Comparison of ENCODE assay signal across 15 cellular contexts in genomic region chr14:56803816-56804535, GRCh38. TPM values are rescaled to one million over a fixed set of nuclear protein-coding genes. Genes with fewer than 3 reads are reported as not detected.
DNase-seq lines count a peak whose midpoint lies in the region; ATAC-seq and TF ChIP-seq lines count a peak whose summit lies in the region.
"Had no signal": no experiment of that assay in that cellular context is flagged by ENCODE, and none has a peak within 500 bp of the region (broad histone marks: within the 10 kb centered on the region; RNA-seq: fewer than 3 reads in every experiment).

No MANE protein-coding gene starts in this region.

- H3K9me3 ChIP-seq in WERI-Rb-1 (ENCODE audit: severe bottlenecking): no peaks in the 10 kb centered on the region
- no peaks in the 10 kb centered on the region for H3K9me3 ChIP-seq in iPS DF 6.9 (ENCODE audit: control insufficient read depth, insufficient read depth, low read length)
- no peaks in the 10 kb centered on the region for H3K9me3 ChIP-seq in breast epithelium
- H3K9me3 ChIP-seq: MG63 had no signal

- WGBS in iPS DF 6.9 (ENCODE audit: insufficient coverage, insufficient read length): no CpG with 5 or more reads among the region's 29 CpGs

- intact Hi-C loops in breast epithelium (cut with DNase I; ENCODE audit: low total_unique reads): no loop called here

- H3K36me3 ChIP-seq in H7 (replicated peaks; ENCODE audit: control insufficient read depth, insufficient read depth, low read length) (peaks cover 8% of the 10 kb centered on the region), WERI-Rb-1 (peaks cover 99% of the 10 kb centered on the region), iPS DF 6.9 (ENCODE audit: control insufficient read depth, insufficient read depth, low read length) (peaks cover 16% of the 10 kb centered on the region; the same call in 1 of the 2 replicates), breast epithelium (no peaks in the 10 kb centered on the region)
- H3K36me3 ChIP-seq: MG63 had no signal

- ATAC-seq in stimulated activated naive CD8-positive, alpha-beta T cell treated with anti-CD3 and anti-CD28 coated beads, Interleukin-15, Interleukin-2, amounts not matched to agents 100 U/mL and 50 U/mL, for 24 hours: no peak
- ATAC-seq: Panc1, Right ventricle myocardium inferior had no signal

- no peak for TF ChIP-seq CTCF in WERI-Rb-1 (IDR thresholded peaks at IDR 0.05; ENCODE audit: low read depth, low read length)
- no peak for TF ChIP-seq CTCF in retinal pigment epithelial cell (conservative IDR thresholded peaks at IDR 0.05; ENCODE audit: low read depth, low read length)
- no peak for TF ChIP-seq CTCF in breast epithelium (IDR thresholded peaks at IDR 0.05)

- H3K4me1 ChIP-seq in iPS DF 6.9 (ENCODE audit: control insufficient read depth, insufficient read depth, low read length) (no peaks in the 10 kb centered on the region), breast epithelium (no peaks in the 10 kb centered on the region)

- peak; percentile 32 for DNase-seq in H7
- peak; percentile 37 for DNase-seq in WERI-Rb-1
- DNase-seq in iPS DF 6.9 (ENCODE audit: low read depth, low spot score): no peak
- DNase-seq in retinal pigment epithelial cell (ENCODE audit: low read depth): no peak
- DNase-seq in breast epithelium (ENCODE audit: low spot score in 2 of 2): no peak
- no peak for DNase-seq in stimulated activated naive CD8-positive, alpha-beta T cell treated with anti-CD3 and anti-CD28 coated beads, Interleukin-15, Interleukin-2, amounts not matched to agents 100 U/mL and 50 U/mL, for 24 hours
- no peak for DNase-seq in HuH-7.5 (ENCODE audit: low spot score)
- DNase-seq: CD8-positive, alpha-beta memory T cell; MG63; NCI-H1105; NCI-H187; NCI-H446 had no signal

- peak overlapping the region; percentile 98 for H3K27ac ChIP-seq in WERI-Rb-1
- no peak overlapping the region for H3K27ac ChIP-seq in iPS DF 6.9 (ENCODE audit: low read length)
- H3K27ac ChIP-seq in breast epithelium: no peak overlapping the region

- peak overlapping the region; percentile 69 for H3K4me3 ChIP-seq in H7 (ENCODE audit: insufficient read depth, low read depth, low read length)
- H3K4me3 ChIP-seq in WERI-Rb-1 (ENCODE audit: low read depth, low read length): peak overlapping the region; percentile 99
- peak overlapping the region; percentile 80 for H3K4me3 ChIP-seq in iPS DF 6.9 (ENCODE audit: low read length)
- peak overlapping the region; percentile 95 for H3K4me3 ChIP-seq in retinal pigment epithelial cell (ENCODE audit: low read length)
- no peak overlapping the region for H3K4me3 ChIP-seq in breast epithelium
- H3K4me3 ChIP-seq: MG63 had no signal

- H3K27me3 ChIP-seq in H7 (ENCODE audit: control insufficient read depth, insufficient read depth, low read length) (peaks cover 63% of the 10 kb centered on the region), WERI-Rb-1 (ENCODE audit: insufficient read depth, low read depth, severe bottlenecking) (no peaks in the 10 kb centered on the region), iPS DF 6.9 (ENCODE audit: control insufficient read depth, insufficient read depth, low read length) (peaks cover 25% of the 10 kb centered on the region; the same call in 1 of the 2 replicates), breast epithelium (peaks cover 3 to 96% of the 10 kb centered on the region in 2 donors)

- TF ChIP-seq POLR2A in breast epithelium (IDR thresholded peaks at IDR 0.05): no peak

RNA-seq across cellular contexts. Expression of gene OTX2, which starts 6.3 kb away (rescaled TPM):
- total RNA-seq in H7 (2014; rRNA removed; shearing (Covaris generic)): 85.8 and 148 TPM in 2 replicates
- not detected for total RNA-seq in breast epithelium
- total RNA-seq: CD8-positive, alpha-beta memory T cell; HT1080; Right ventricle myocardium inferior had no signal

Comparison
In these comparisons a context has a peak if more than half of its experiments do, and no peak if none do; other contexts are left out.
1. DNase-seq: peak in H7 (single experiment) and WERI-Rb-1 (single experiment); none in iPS DF 6.9 (single experiment), retinal pigment epithelial cell (single experiment), breast epithelium (0 of 2), stimulated activated naive CD8-positive, alpha-beta T cell treated with anti-CD3 and anti-CD28 coated beads, Interleukin-15, Interleukin-2, amounts not matched to agents 100 U/mL and 50 U/mL, for 24 hours (single experiment) and HuH-7.5 (single experiment).
2. H3K4me3 ChIP-seq: peak in H7 (single experiment), WERI-Rb-1 (single experiment), iPS DF 6.9 (single experiment) and retinal pigment epithelial cell (single experiment); none in breast epithelium (0 of 3).
3. RNA of gene OTX2, which starts 6.3 kb away (total RNA-seq): 85.8 to 148 TPM in H7; not detected in breast epithelium; every median in the first group is over 10 times any median in the second.